ENCODE assay signal across 13 cellular contexts in the genomic region with DNA sequence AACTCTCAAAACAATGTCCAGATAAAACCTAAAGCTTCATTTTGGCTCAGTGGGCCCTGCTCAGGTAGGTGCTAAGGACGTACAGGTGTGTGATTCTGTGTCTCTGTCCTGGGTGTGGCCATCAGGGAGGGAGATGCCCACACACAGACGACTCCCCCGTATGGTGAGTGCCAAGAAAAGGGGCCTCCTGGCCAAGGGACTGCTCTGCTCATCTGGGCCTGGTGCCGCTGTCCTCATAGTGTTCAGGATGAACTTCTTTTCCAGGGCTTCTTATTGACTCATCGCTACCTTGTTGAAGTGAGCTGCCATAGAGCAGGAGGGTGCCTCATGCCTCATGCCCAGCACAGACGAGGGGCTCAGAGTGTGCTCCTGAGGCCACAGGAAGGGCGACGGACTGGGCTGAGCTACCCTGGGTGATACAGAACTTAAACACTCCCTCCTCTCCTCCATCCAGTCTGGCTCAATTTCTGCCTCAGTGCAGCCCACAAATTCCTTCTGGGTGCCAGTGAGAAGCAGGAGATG.
"Had no signal": no experiment of that assay in that cellular context is flagged by ENCODE, and none has a peak within 500 bp of the region (broad histone marks: within the 10 kb centered on the region; RNA-seq: fewer than 3 reads in every experiment).

No MANE protein-coding gene starts in this region.

- H3K9me3 Mint-ChIP-seq: activated CD4-positive, alpha-beta memory T cell treated with anti-CD3 and anti-CD28 coated beads for 36 hours; activated naive CD8-positive, alpha-beta T cell treated with anti-CD3 and anti-CD28 coated beads for 36 hours; activated T-cell treated with anti-CD3 and anti-CD28 coated beads, Interleukin-2, amount 50 U/mL, for 4 hours; neural progenitor cell had no signal

- H3K27ac Mint-ChIP-seq: activated CD4-positive, alpha-beta memory T cell treated with anti-CD3 and anti-CD28 coated beads for 36 hours; activated naive CD8-positive, alpha-beta T cell treated with anti-CD3 and anti-CD28 coated beads for 36 hours; neural progenitor cell had no signal

- H2AFZ ChIP-seq: neural progenitor cell had no signal

- H3K27me3 ChIP-seq: colonic mucosa, neural progenitor cell, tibial artery had no signal

- H3K4me1 Mint-ChIP-seq: activated naive CD8-positive, alpha-beta T cell treated with anti-CD3 and anti-CD28 coated beads for 36 hours; neural progenitor cell had no signal

- H3K9ac ChIP-seq: neural progenitor cell had no signal

- H3K27ac ChIP-seq: colonic mucosa, neural progenitor cell, tibial artery had no signal

- H3K36me3 ChIP-seq: colonic mucosa, neural progenitor cell had no signal

- DNase-seq: activated CD4-positive, alpha-beta memory T cell treated with anti-CD3 and anti-CD28 coated beads for 36 hours; activated effector memory CD4-positive, alpha-beta T cell treated with anti-CD3 and anti-CD28 coated beads, Interleukin-2, amount 50 U/mL, for 16 hours; activated naive CD8-positive, alpha-beta T cell treated with anti-CD3 and anti-CD28 coated beads for 36 hours; activated T-cell treated with anti-CD3 and anti-CD28 coated beads, Interleukin-2, amount 50 U/mL, for 4 hours; colonic mucosa; effector CD4-positive, alpha-beta T cell; hippocampal formation; left cardiac atrium; retina; small intestine; T-helper 9 cell; tibial artery had no signal

- H3K4me1 ChIP-seq: colonic mucosa, neural progenitor cell, tibial artery had no signal

- H3K4me3 Mint-ChIP-seq: activated CD4-positive, alpha-beta memory T cell treated with anti-CD3 and anti-CD28 coated beads for 36 hours; activated naive CD8-positive, alpha-beta T cell treated with anti-CD3 and anti-CD28 coated beads for 36 hours; activated T-cell treated with anti-CD3 and anti-CD28 coated beads, Interleukin-2, amount 50 U/mL, for 4 hours; neural progenitor cell had no signal

- ATAC-seq: activated T-cell treated with anti-CD3 and anti-CD28 coated beads, Interleukin-2, amount 50 U/mL, for 4 hours had no signal

- H3K36me3 Mint-ChIP-seq: activated CD4-positive, alpha-beta memory T cell treated with anti-CD3 and anti-CD28 coated beads for 36 hours; activated naive CD8-positive, alpha-beta T cell treated with anti-CD3 and anti-CD28 coated beads for 36 hours had no signal

- H3K4me3 ChIP-seq: colonic mucosa, neural progenitor cell, tibial artery had no signal

- H3K9me3 ChIP-seq: colonic mucosa, tibial artery had no signal

- H3K4me2 ChIP-seq: neural progenitor cell had no signal
